Comparison of ENCODE assay signal across 8 cellular contexts in genomic region chr3:49719214-49719884, GRCh38. TPM values are rescaled to one million over a fixed set of nuclear protein-coding genes. Genes with fewer than 3 reads are reported as not detected.
DNase-seq lines count a peak whose midpoint lies in the region; ATAC-seq and TF ChIP-seq lines count a peak whose summit lies in the region.

A gene with protein sequence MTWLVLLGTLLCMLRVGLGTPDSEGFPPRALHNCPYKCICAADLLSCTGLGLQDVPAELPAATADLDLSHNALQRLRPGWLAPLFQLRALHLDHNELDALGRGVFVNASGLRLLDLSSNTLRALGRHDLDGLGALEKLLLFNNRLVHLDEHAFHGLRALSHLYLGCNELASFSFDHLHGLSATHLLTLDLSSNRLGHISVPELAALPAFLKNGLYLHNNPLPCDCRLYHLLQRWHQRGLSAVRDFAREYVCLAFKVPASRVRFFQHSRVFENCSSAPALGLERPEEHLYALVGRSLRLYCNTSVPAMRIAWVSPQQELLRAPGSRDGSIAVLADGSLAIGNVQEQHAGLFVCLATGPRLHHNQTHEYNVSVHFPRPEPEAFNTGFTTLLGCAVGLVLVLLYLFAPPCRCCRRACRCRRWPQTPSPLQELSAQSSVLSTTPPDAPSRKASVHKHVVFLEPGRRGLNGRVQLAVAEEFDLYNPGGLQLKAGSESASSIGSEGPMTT (minus strand): TSS chr3:49719684. CDS start chr3:49719465, 219 bp downstream.

- H3K4me3 Mint-ChIP-seq in T-cell (peak within 1 kb of the TSS; percentile 86 to 92 (median 88)), type B pancreatic cell (peak within 1 kb of the TSS; percentile 85)

- DNase-seq in ELR (ENCODE audit: low read depth) (peak; percentile 95), GOT3 (lab: John Stamatoyannopoulos, UW) (peak; percentile 78), NAMALWA (ENCODE audit: low spot score) (peak; percentile 85), T-cell (peak; percentile 77 to 94 (median 87)), amniotic epithelial cell (ENCODE audit: low read depth) (peak; percentile 85), left cardiac atrium (peak; percentile 98), posterior cingulate gyrus (peak; percentile 94 to 99 (median 96)), type B pancreatic cell (ENCODE audit: extremely low spot score, unreplicated experiment) (peak; percentile 94)

- H3K27ac Mint-ChIP-seq in T-cell (peak within 1 kb of the TSS; percentile 82 to 93), type B pancreatic cell (peak within 1 kb of the TSS; percentile 92)

- H3K4me1 Mint-ChIP-seq in T-cell (peaks cover 32 to 41% (median 40%) of the 10 kb centered on the region in 3 donors), type B pancreatic cell (ENCODE audit: unreplicated experiment) (peaks cover 13% of the 10 kb centered on the region)

- peaks cover 4% of the 10 kb centered on the region for H3K36me3 Mint-ChIP-seq in T-cell
- H3K36me3 Mint-ChIP-seq in type B pancreatic cell, result no peaks in the 10 kb centered on the region

- peak; percentile 89 for TF ChIP-seq CTCF in type B pancreatic cell (conservative IDR thresholded peaks at IDR 0.05)

- POLR2A ChIA-PET in T-cell (lab: Charles Lee), result no interaction called here

- intact Hi-C loops in left cardiac atrium (cut with DNase I), result no loop called here
- intact Hi-C loops in posterior cingulate gyrus (cut with DNase I), result no loop called here

- no peaks in the 10 kb centered on the region for H3K9me3 Mint-ChIP-seq in T-cell
- no peaks in the 10 kb centered on the region for H3K9me3 Mint-ChIP-seq in type B pancreatic cell

- ATAC-seq in T-cell (replicated peaks in 1 of 4) (peak; percentile 73 to 75 (median 74)), left cardiac atrium (peak; percentile 72 to 79)

- CTCF ChIA-PET in T-cell (lab: Charles Lee), result interaction anchor here in 1 of 2 donors (0.5 to 0.7 kb wide), 2 partner anchors 211 to 1952 kb away, joined by 4 to 6 read pairs; no protein-coding TSS in a partner anchor

- H3K27me3 Mint-ChIP-seq in T-cell, result no peaks in the 10 kb centered on the region
- no peaks in the 10 kb centered on the region for H3K27me3 Mint-ChIP-seq in type B pancreatic cell

RNA-seq across cellular contexts. Expression of the gene that starts here (rescaled TPM):
- 1 to 10 TPM in 1 of 5 donors, under 1 TPM in 2, not detected in 2; 0.20 to 1.4 (median 0.26) TPM for total RNA-seq in T-cell
- under 1 TPM in 1 of 2 donors, not detected in 1; 0.09 TPM for total RNA-seq in left cardiac atrium
- 0.36 TPM in 1 of 2 replicates, not detected in the other for total RNA-seq in type B pancreatic cell (ENCODE audit: low replicate concordance)

Comparison
In these comparisons a context has a peak if more than half of its experiments do, and no peak if none do; other contexts are left out.
1. Peak in every context shown above with its lines: DNase-seq and ATAC-seq.
2. Peak in DNase-seq and ATAC-seq in left cardiac atrium; RNA of the gene not detected or under 1 TPM.
3. Peak in DNase-seq in type B pancreatic cell; RNA of the gene not detected or under 1 TPM.